In genomic region chr5:139745800-139746690, GRCh38 we compare ENCODE assay signal across 8 cellular contexts. TPM values are rescaled to one million over a fixed set of nuclear protein-coding genes. Genes with fewer than 3 reads are reported as not detected.
A peak's percentile ranks its signal among the peaks of the same experiment; 100 is the strongest.
DNase-seq lines count a peak whose midpoint lies in the region; ATAC-seq, FAIRE-seq and TF ChIP-seq lines count a peak whose summit lies in the region.

No MANE protein-coding gene starts in this region.

- peaks cover 64% of the 10 kb centered on the region for H3K27me3 Mint-ChIP-seq in WTC11 (ENCODE audit: low read depth)

- no peaks in the 10 kb centered on the region for H3K36me3 Mint-ChIP-seq in WTC11

- POLR2A ChIA-PET in WTC11 (lab: Charles Lee), result interaction anchor here (1.0 to 3.1 kb wide), 6 partner anchors 15 to 113 kb away, joined by 3 to 26 read pairs (median 3); partner anchors contain the start of gene CXXC5

- H3K4me1 ChIP-seq in MM.1S (ENCODE audit: low read length) (peaks cover 10% of the 10 kb centered on the region; the same call in 1 of the 2 replicates), kidney (ENCODE audit: control insufficient read depth in 1 of 2, insufficient read depth in 1 of 2, low read depth in 1 of 2, low read length in 2 of 2) (peaks cover 12 to 21% of the 10 kb centered on the region in 2 donors)

- peak overlapping the region; percentile 77 for H3K4me3 Mint-ChIP-seq in WTC11

- H3K9me3 ChIP-seq in MM.1S (replicated peaks; ENCODE audit: insufficient read depth, low read length) (no peaks in the 10 kb centered on the region), kidney (ENCODE audit: control insufficient read depth in 1 of 2, low read length in 2 of 2) (no peaks in the 10 kb centered on the region)

- H3K9me3 Mint-ChIP-seq in WTC11, result no peaks in the 10 kb centered on the region

- H4K20me1 ChIP-seq in MM.1S (ENCODE audit: insufficient read depth, low read length), result no peaks in the 10 kb centered on the region

- H3K9ac ChIP-seq in MM.1S (ENCODE audit: low read length) (no peak overlapping the region), kidney (ENCODE audit: low read length in 2 of 2) (no peak overlapping the region)

- H3K36me3 ChIP-seq in MM.1S (replicated peaks; ENCODE audit: insufficient read depth, low read length) (no peaks in the 10 kb centered on the region), kidney (ENCODE audit: control insufficient read depth in 1 of 2, insufficient read depth in 2 of 2, low read length in 2 of 2) (no peaks in the 10 kb centered on the region)

- H3K79me2 ChIP-seq in MM.1S (ENCODE audit: low read length), result no peaks in the 10 kb centered on the region

- H3K27me3 ChIP-seq in MM.1S (replicated peaks; ENCODE audit: insufficient read depth, low read length), result peaks cover 37% of the 10 kb centered on the region

- H2AFZ ChIP-seq in MM.1S (ENCODE audit: low read length), result peak overlapping the region; percentile 65

- DNase-seq in AG08396 (ENCODE audit: low spot score), result peak; percentile 87
- DNase-seq in MM.1S, result peak; percentile 51
- DNase-seq in WTC11 (ENCODE audit: low spot score), result peak; percentile 88
- peak; percentile 67 for DNase-seq in cerebellum (ENCODE audit: low spot score)
- peak; percentile 87 for DNase-seq in kidney
- peak; percentile 73 for DNase-seq in smooth muscle cell of the brain vasculature (ENCODE audit: low read depth, low spot score)
- DNase-seq in DMS153 treated with DMSO at 0.1 percent for 48 hours (lab: John Stamatoyannopoulos, UW; ENCODE audit: unreplicated experiment), result no peak

- no peaks in the 10 kb centered on the region for H3F3A ChIP-seq in MM.1S (ENCODE audit: insufficient read depth, low read length)

- ATAC-seq in GM19351 (IDR thresholded peaks at IDR 0.05; ENCODE audit: unreplicated experiment) (peak; percentile 52), WTC11 (peak; percentile 72)

- peak overlapping the region; percentile 54 for H3K4me3 ChIP-seq in MM.1S (ENCODE audit: low read length)
- peak overlapping the region; percentile 14 to 49 for H3K4me3 ChIP-seq in kidney (ENCODE audit: low read length in 2 of 2)

- TF ChIP-seq CTCF in MM.1S (IDR thresholded peaks at IDR 0.05; ENCODE audit: low read length), result no peak
- TF ChIP-seq CTCF in WTC11 (IDR thresholded peaks at IDR 0.05), result no peak
- TF ChIP-seq CTCF in kidney (IDR thresholded peaks at IDR 0.05; ENCODE audit: borderline replicate concordance, extremely low read depth, insufficient read depth), result no peak

- peak overlapping the region; percentile 93; the same call in 1 of the 2 replicates for H3K27ac Mint-ChIP-seq in WTC11

- CTCF ChIA-PET in WTC11 (lab: Charles Lee), result interaction anchor here (0.6 to 9.7 kb wide), 10 partner anchors 19 to 297 kb away, joined by 3 to 99 read pairs (median 6); partner anchors contain the start of gene CXXC5

- intact Hi-C loops in kidney (cut with DNase I), result no loop called here

- H3K9me2 ChIP-seq in MM.1S (replicated peaks; ENCODE audit: insufficient read depth, low read length), result no peaks in the 10 kb centered on the region

- FAIRE-seq in kidney (lab: Jason Lieb, UNC), result no peak

- H3K27ac ChIP-seq in MM.1S (ENCODE audit: low read length) (no peak overlapping the region), kidney (ENCODE audit: low read depth in 2 of 2, low read length in 2 of 2) (no peak overlapping the region)

- peaks cover 52% of the 10 kb centered on the region for H3K4me1 Mint-ChIP-seq in WTC11

- peak overlapping the region; percentile 98 for H3K4me2 ChIP-seq in MM.1S (ENCODE audit: low read depth, low read length)

TF ChIP-seq in WTC11, 78 proteins besides CTCF, POLR2A, EP300 and RAD21 (continues in another document):
- TF ChIP-seq ZNF232 (CRISPR knock-in tag; IDR thresholded peaks at IDR 0.05) (peak; percentile 24; the same call in 1 of the 2 replicates), NR3C1 (CRISPR knock-in tag; conservative IDR thresholded peaks at IDR 0.05; ENCODE audit: low read depth) (no peak), CBFB (CRISPR knock-in tag; IDR thresholded peaks at IDR 0.05; ENCODE audit: low read depth) (no peak), ZNF121 (CRISPR knock-in tag; IDR thresholded peaks at IDR 0.05) (peak; percentile 95), NFE2L1 (CRISPR knock-in tag; IDR thresholded peaks at IDR 0.05) (no peak), NR2C2 (CRISPR knock-in tag; IDR thresholded peaks at IDR 0.05) (no peak), GTF2I (CRISPR knock-in tag; conservative IDR thresholded peaks at IDR 0.05) (no peak), E2F1 (CRISPR knock-in tag; IDR thresholded peaks at IDR 0.05) (no peak)
- TF ChIP-seq, protein P1, sequence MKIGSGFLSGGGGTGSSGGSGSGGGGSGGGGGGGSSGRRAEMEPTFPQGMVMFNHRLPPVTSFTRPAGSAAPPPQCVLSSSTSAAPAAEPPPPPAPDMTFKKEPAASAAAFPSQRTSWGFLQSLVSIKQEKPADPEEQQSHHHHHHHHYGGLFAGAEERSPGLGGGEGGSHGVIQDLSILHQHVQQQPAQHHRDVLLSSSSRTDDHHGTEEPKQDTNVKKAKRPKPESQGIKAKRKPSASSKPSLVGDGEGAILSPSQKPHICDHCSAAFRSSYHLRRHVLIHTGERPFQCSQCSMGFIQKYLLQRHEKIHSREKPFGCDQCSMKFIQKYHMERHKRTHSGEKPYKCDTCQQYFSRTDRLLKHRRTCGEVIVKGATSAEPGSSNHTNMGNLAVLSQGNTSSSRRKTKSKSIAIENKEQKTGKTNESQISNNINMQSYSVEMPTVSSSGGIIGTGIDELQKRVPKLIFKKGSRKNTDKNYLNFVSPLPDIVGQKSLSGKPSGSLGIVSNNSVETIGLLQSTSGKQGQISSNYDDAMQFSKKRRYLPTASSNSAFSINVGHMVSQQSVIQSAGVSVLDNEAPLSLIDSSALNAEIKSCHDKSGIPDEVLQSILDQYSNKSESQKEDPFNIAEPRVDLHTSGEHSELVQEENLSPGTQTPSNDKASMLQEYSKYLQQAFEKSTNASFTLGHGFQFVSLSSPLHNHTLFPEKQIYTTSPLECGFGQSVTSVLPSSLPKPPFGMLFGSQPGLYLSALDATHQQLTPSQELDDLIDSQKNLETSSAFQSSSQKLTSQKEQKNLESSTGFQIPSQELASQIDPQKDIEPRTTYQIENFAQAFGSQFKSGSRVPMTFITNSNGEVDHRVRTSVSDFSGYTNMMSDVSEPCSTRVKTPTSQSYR (CRISPR knock-in tag; IDR thresholded peaks at IDR 0.05), result no peak
- TF ChIP-seq, protein P2, sequence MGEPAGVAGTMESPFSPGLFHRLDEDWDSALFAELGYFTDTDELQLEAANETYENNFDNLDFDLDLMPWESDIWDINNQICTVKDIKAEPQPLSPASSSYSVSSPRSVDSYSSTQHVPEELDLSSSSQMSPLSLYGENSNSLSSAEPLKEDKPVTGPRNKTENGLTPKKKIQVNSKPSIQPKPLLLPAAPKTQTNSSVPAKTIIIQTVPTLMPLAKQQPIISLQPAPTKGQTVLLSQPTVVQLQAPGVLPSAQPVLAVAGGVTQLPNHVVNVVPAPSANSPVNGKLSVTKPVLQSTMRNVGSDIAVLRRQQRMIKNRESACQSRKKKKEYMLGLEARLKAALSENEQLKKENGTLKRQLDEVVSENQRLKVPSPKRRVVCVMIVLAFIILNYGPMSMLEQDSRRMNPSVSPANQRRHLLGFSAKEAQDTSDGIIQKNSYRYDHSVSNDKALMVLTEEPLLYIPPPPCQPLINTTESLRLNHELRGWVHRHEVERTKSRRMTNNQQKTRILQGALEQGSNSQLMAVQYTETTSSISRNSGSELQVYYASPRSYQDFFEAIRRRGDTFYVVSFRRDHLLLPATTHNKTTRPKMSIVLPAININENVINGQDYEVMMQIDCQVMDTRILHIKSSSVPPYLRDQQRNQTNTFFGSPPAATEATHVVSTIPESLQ (CRISPR knock-in tag; IDR thresholded peaks at IDR 0.05), result no peak
- TF ChIP-seq, protein P3, sequence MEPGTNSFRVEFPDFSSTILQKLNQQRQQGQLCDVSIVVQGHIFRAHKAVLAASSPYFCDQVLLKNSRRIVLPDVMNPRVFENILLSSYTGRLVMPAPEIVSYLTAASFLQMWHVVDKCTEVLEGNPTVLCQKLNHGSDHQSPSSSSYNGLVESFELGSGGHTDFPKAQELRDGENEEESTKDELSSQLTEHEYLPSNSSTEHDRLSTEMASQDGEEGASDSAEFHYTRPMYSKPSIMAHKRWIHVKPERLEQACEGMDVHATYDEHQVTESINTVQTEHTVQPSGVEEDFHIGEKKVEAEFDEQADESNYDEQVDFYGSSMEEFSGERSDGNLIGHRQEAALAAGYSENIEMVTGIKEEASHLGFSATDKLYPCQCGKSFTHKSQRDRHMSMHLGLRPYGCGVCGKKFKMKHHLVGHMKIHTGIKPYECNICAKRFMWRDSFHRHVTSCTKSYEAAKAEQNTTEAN (CRISPR knock-in tag; IDR thresholded peaks at IDR 0.05), result 0 out of 2 replicates have a peak, but pooled peaks have one; percentile 17

RNA-seq across cellular contexts. Expression of gene PSD2, which starts 49.6 kb away (rescaled TPM):
- total RNA-seq in WTC11 (2021) (0.55 to 0.57 TPM (median 0.57 TPM) in 3 replicates), cerebellum (16.7 TPM), kidney (0.13 TPM)
- polyA plus RNA-seq in kidney (ENCODE audit: insufficient read depth, low read depth, low replicate concordance), result 0.09 TPM

Comparison
In these comparisons a context has a peak if more than half of its experiments do, and no peak if none do; other contexts are left out.
1. RNA of gene PSD2, which starts 49.6 kb away (total RNA-seq): 16.7 TPM in cerebellum (single experiment); 0.55 to 0.57 TPM in WTC11 and 0.13 TPM in kidney (single experiment); every median in the first group is over 10 times any median in the second.